13 cellular contexts compared by ENCODE assay signal in the genomic region with DNA sequence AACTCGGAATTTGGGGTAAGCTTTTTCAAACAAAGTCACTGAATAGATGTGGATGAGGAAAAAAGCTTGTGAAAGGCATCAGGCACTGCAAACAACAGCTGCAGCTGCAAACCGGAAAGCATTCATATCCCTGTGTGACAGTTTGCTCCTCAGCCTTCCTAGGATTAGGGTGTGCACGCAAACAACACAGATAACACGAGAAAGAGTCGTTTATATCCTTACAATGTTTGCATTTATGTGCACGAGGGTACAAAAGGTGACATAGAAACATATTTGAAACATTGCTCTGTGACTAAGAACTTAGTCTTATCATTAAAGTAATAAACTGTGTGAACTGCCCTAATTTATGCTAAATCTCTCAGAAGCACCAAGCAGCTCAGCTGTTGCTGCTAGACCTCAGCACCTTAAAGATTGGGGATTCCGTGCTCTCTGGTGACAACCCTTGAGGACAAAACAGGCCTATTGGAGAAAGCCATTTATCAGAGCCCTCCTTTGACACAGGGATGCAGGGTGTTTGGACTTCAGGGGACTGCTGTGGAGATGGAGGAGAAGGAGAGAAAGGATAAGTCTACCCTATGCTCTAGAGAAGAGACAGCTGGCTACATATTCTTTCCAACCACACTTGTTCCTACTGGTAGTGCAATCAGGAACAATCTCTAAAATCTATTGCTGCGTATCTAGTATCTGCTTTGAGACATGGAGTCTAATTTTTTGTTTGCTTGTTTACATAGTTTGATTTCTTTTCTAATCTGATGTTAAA.
DNase-seq lines count a peak whose midpoint lies in the region; ATAC-seq and TF ChIP-seq lines count a peak whose summit lies in the region.
"Had no signal": no experiment of that assay in that cellular context is flagged by ENCODE, and none has a peak within 500 bp of the region (broad histone marks: within the 10 kb centered on the region; RNA-seq: fewer than 3 reads in every experiment).

No MANE protein-coding gene starts in this region.

- no peaks in the 10 kb centered on the region for H3K9me3 Mint-ChIP-seq in endodermal cell
- H3K9me3 Mint-ChIP-seq: brain had no signal

- peaks cover 31% of the 10 kb centered on the region for H3K4me1 Mint-ChIP-seq in endodermal cell

- no peak overlapping the region for H3K9ac ChIP-seq in endodermal cell (ENCODE audit: extremely low read depth, low read length, poor library complexity, severe bottlenecking)
- H3K9ac ChIP-seq: GM23248 had no signal

- peaks cover 9% of the 10 kb centered on the region for H3K4me1 ChIP-seq in endodermal cell (ENCODE audit: control insufficient read depth, insufficient read depth, low read length)

- peak overlapping the region; percentile 80 for H3K27ac Mint-ChIP-seq in endodermal cell

- no peaks in the 10 kb centered on the region for H3K27me3 Mint-ChIP-seq in endodermal cell (ENCODE audit: insufficient read depth)

- WGBS in endodermal cell (ENCODE audit: insufficient coverage in 1 of 2, insufficient read length in 1 of 2), 2 experiments, result 74 to 78% methylated on average over 6 to 8 of the region's 8 CpGs

- no peak for ATAC-seq in HG03280 (IDR thresholded peaks at IDR 0.05; ENCODE audit: unreplicated experiment)

- no peaks in the 10 kb centered on the region for H3K36me3 ChIP-seq in endodermal cell (ENCODE audit: control insufficient read depth, insufficient read depth, low read length)

- no peak overlapping the region for H3K4me3 ChIP-seq in endodermal cell (ENCODE audit: low read length)
- H3K4me3 ChIP-seq: GM23248 had no signal

- peak overlapping the region; percentile 8 for H3K4me3 Mint-ChIP-seq in endodermal cell

- no peak overlapping the region for H3K27ac ChIP-seq in endodermal cell (ENCODE audit: low read depth, low read length)
- H3K27ac ChIP-seq: GM23248 had no signal

- H3K36me3 Mint-ChIP-seq in endodermal cell (ENCODE audit: low read depth), result no peaks in the 10 kb centered on the region
- H3K36me3 Mint-ChIP-seq: brain had no signal

- TF ChIP-seq CTCF in endodermal cell (conservative IDR thresholded peaks at IDR 0.05), result no peak

- H3K9me3 ChIP-seq in endodermal cell (ENCODE audit: control insufficient read depth, low read length), result no peaks in the 10 kb centered on the region

- in situ Hi-C loops in KBM-7 (cut with MboI; ENCODE audit: low pct_unique_long_range_greater_than_20kb, low sequenced_read_pairs), result no loop called here

- DNase-seq in DMS53 treated with DMSO at 0.1 percent for 48 hours (lab: John Stamatoyannopoulos, UW; ENCODE audit: unreplicated experiment) (peak; percentile 89), NCI-H510A (lab: John Stamatoyannopoulos, UW) (peak; percentile 2), endodermal cell (no peak), pons (ENCODE audit: low spot score) (peak; percentile 64), UCSD-AML1 (lab: John Stamatoyannopoulos, UW; ENCODE audit: unreplicated experiment) (no peak), KBM-7 (no peak)
- no peak for DNase-seq in activated CD4-positive, alpha-beta T cell treated with anti-CD3 and anti-CD28 coated beads for 1 hour
- DNase-seq: foreskin melanocyte, GM23248, NCI-H187 treated with DMSO at 0.1 percent for 48 hours, trophoblast cell had no signal

- H3K27me3 ChIP-seq in endodermal cell (ENCODE audit: control insufficient read depth, insufficient read depth, low read length, poor library complexity, severe bottlenecking), result no peaks in the 10 kb centered on the region

Comparison
In these comparisons a context has a peak if more than half of its experiments do, and no peak if none do; other contexts are left out.
1. DNase-seq: peak in DMS53 treated with DMSO at 0.1 percent for 48 hours (single experiment), NCI-H510A (single experiment) and pons (single experiment); none in endodermal cell (single experiment), UCSD-AML1 (single experiment), activated CD4-positive, alpha-beta T cell treated with anti-CD3 and anti-CD28 coated beads for 1 hour (single experiment) and KBM-7 (single experiment).